In genomic region chr7:553637-554111, GRCh38 we compare ENCODE assay signal across 18 cellular contexts. TPM values are rescaled to one million over a fixed set of nuclear protein-coding genes. Genes with fewer than 3 reads are reported as not detected.
DNase-seq lines count a peak whose midpoint lies in the region; ATAC-seq and TF ChIP-seq lines count a peak whose summit lies in the region.
"Had no signal": no experiment of that assay in that cellular context is flagged by ENCODE, and none has a peak within 500 bp of the region (broad histone marks: within the 10 kb centered on the region; RNA-seq: fewer than 3 reads in every experiment).

No MANE protein-coding gene starts in this region.

- TF ChIP-seq CTCF in lower lobe of right lung (IDR thresholded peaks at IDR 0.05) (no peak), progenitor cell of endocrine pancreas (IDR thresholded peaks at IDR 0.05; ENCODE audit: unreplicated experiment) (no peak)

- no peak overlapping the region for H3K4me3 ChIP-seq in endocrine pancreas (ENCODE audit: control insufficient read depth, insufficient read depth, low read length)
- H3K4me3 ChIP-seq in lower lobe of right lung = no peak overlapping the region

- no peaks in the 10 kb centered on the region for H3K36me3 ChIP-seq in endocrine pancreas (ENCODE audit: control insufficient read depth, insufficient read depth, low read length)
- peaks cover 3% of the 10 kb centered on the region for H3K36me3 ChIP-seq in lower lobe of right lung

- intact Hi-C loops in lower lobe of right lung (cut with DNase I) = no loop called here

- peak overlapping the region; percentile 1 for H3K9ac ChIP-seq in endocrine pancreas (ENCODE audit: control insufficient read depth, insufficient read depth, low read length)

- H3K4me1 Mint-ChIP-seq in progenitor cell of endocrine pancreas (ENCODE audit: low read depth) = peaks cover 2% of the 10 kb centered on the region

- no peaks in the 10 kb centered on the region for H3K4me1 ChIP-seq in endocrine pancreas (ENCODE audit: control insufficient read depth, insufficient read depth, low read length)
- no peaks in the 10 kb centered on the region for H3K4me1 ChIP-seq in lower lobe of right lung

- peak; percentile 5 for DNase-seq in DMS53 treated with DMSO at 0.1 percent for 48 hours (lab: John Stamatoyannopoulos, UW; ENCODE audit: unreplicated experiment)
- DNase-seq in lower lobe of right lung = no peak
- no peak for DNase-seq in progenitor cell of endocrine pancreas (ENCODE audit: low spot score, unreplicated experiment)
- no peak for DNase-seq in activated CD4-positive, alpha-beta T cell treated with anti-CD3 and anti-CD28 coated beads for 1 hour
- no peak for DNase-seq in activated CD4-positive, alpha-beta T cell treated with anti-CD3 and anti-CD28 coated beads, Interleukin-2, amount 50 U/mL, for 1 hour
- DNase-seq: EL, GF-D8, KBM-7, MM.1S, NCI-H1048, NCI-H1436, NCI-H187 treated with DMSO at 0.1 percent for 48 hours, NCI-H2107, NCI-H446 treated with DMSO at 0.1 percent for 48 hours had no signal

- H3K27me3 Mint-ChIP-seq in progenitor cell of endocrine pancreas = no peaks in the 10 kb centered on the region

- no peak overlapping the region for H3K4me3 Mint-ChIP-seq in progenitor cell of endocrine pancreas (ENCODE audit: low read depth)

- H3K27ac ChIP-seq in lower lobe of right lung = no peak overlapping the region
- H3K27ac ChIP-seq: C4-2B had no signal

- peak overlapping the region; percentile 78 for H3K27ac Mint-ChIP-seq in progenitor cell of endocrine pancreas

- ATAC-seq in lower lobe of right lung (peak; percentile 6 to 7), GM21825 (IDR thresholded peaks at IDR 0.05; ENCODE audit: unreplicated experiment) (no peak), HG03571 (IDR thresholded peaks at IDR 0.05; ENCODE audit: unreplicated experiment) (no peak)

- no peaks in the 10 kb centered on the region for H3K9me3 Mint-ChIP-seq in progenitor cell of endocrine pancreas (ENCODE audit: low read depth)

- H3K36me3 Mint-ChIP-seq in progenitor cell of endocrine pancreas (ENCODE audit: insufficient read depth) = peaks cover 11% of the 10 kb centered on the region

- no peaks in the 10 kb centered on the region for H3K9me3 ChIP-seq in endocrine pancreas (ENCODE audit: control insufficient read depth, low read length)
- H3K9me3 ChIP-seq in lower lobe of right lung = no peaks in the 10 kb centered on the region

- H3K27me3 ChIP-seq in endocrine pancreas (ENCODE audit: control insufficient read depth, insufficient read depth, low read length) (no peaks in the 10 kb centered on the region), lower lobe of right lung (ENCODE audit: low read depth) (no peaks in the 10 kb centered on the region)

RNA-seq across cellular contexts. Expression of gene PDGFA, which starts 34.0 kb away (rescaled TPM):
- total RNA-seq in lower lobe of right lung (27.1 TPM), progenitor cell of endocrine pancreas (81.2 and 86.2 TPM in 2 replicates)

Comparison
In these comparisons a context has a peak if more than half of its experiments do, and no peak if none do; other contexts are left out.
1. ATAC-seq: peak in lower lobe of right lung (2 of 2); none in GM21825 (single experiment) and HG03571 (single experiment).